2 cellular contexts compared by ENCODE assay signal in the genomic region with DNA sequence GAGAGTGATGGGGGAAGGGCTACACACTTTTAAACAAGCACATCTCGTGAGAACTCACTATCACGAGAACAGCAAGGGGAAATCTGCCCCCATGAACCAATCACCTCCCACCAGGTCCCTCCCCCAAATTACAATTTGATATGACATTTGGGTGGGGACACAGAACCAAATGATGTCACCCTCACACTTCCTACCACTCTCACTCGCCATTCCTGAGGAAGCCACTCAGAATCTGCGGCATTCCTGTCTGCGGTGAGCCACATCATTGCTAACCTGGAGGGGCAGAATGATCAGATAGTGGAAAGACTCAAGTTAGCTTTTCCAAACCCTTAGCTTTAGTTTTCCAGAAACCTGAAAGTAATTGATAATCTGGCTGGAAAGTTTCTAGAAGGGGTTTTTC.
TF ChIP-seq lines count a peak whose summit lies in the region.

No MANE protein-coding gene starts in this region.

TF ChIP-seq in GM23338, 12 proteins besides CTCF, POLR2A, EP300 and RAD21 (continued from another document):
- TF ChIP-seq, protein P1, sequence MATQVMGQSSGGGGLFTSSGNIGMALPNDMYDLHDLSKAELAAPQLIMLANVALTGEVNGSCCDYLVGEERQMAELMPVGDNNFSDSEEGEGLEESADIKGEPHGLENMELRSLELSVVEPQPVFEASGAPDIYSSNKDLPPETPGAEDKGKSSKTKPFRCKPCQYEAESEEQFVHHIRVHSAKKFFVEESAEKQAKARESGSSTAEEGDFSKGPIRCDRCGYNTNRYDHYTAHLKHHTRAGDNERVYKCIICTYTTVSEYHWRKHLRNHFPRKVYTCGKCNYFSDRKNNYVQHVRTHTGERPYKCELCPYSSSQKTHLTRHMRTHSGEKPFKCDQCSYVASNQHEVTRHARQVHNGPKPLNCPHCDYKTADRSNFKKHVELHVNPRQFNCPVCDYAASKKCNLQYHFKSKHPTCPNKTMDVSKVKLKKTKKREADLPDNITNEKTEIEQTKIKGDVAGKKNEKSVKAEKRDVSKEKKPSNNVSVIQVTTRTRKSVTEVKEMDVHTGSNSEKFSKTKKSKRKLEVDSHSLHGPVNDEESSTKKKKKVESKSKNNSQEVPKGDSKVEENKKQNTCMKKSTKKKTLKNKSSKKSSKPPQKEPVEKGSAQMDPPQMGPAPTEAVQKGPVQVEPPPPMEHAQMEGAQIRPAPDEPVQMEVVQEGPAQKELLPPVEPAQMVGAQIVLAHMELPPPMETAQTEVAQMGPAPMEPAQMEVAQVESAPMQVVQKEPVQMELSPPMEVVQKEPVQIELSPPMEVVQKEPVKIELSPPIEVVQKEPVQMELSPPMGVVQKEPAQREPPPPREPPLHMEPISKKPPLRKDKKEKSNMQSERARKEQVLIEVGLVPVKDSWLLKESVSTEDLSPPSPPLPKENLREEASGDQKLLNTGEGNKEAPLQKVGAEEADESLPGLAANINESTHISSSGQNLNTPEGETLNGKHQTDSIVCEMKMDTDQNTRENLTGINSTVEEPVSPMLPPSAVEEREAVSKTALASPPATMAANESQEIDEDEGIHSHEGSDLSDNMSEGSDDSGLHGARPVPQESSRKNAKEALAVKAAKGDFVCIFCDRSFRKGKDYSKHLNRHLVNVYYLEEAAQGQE (IDR thresholded peaks at IDR 0.05; ENCODE audit: unreplicated experiment), result no peak
- TF ChIP-seq EZH2 (IDR thresholded peaks at IDR 0.05; ENCODE audit: low read depth, unreplicated experiment), result no peak
- no peak for TF ChIP-seq EZH2phosphoT487 (IDR thresholded peaks at IDR 0.05; ENCODE audit: unreplicated experiment)
- TF ChIP-seq, protein P2, sequence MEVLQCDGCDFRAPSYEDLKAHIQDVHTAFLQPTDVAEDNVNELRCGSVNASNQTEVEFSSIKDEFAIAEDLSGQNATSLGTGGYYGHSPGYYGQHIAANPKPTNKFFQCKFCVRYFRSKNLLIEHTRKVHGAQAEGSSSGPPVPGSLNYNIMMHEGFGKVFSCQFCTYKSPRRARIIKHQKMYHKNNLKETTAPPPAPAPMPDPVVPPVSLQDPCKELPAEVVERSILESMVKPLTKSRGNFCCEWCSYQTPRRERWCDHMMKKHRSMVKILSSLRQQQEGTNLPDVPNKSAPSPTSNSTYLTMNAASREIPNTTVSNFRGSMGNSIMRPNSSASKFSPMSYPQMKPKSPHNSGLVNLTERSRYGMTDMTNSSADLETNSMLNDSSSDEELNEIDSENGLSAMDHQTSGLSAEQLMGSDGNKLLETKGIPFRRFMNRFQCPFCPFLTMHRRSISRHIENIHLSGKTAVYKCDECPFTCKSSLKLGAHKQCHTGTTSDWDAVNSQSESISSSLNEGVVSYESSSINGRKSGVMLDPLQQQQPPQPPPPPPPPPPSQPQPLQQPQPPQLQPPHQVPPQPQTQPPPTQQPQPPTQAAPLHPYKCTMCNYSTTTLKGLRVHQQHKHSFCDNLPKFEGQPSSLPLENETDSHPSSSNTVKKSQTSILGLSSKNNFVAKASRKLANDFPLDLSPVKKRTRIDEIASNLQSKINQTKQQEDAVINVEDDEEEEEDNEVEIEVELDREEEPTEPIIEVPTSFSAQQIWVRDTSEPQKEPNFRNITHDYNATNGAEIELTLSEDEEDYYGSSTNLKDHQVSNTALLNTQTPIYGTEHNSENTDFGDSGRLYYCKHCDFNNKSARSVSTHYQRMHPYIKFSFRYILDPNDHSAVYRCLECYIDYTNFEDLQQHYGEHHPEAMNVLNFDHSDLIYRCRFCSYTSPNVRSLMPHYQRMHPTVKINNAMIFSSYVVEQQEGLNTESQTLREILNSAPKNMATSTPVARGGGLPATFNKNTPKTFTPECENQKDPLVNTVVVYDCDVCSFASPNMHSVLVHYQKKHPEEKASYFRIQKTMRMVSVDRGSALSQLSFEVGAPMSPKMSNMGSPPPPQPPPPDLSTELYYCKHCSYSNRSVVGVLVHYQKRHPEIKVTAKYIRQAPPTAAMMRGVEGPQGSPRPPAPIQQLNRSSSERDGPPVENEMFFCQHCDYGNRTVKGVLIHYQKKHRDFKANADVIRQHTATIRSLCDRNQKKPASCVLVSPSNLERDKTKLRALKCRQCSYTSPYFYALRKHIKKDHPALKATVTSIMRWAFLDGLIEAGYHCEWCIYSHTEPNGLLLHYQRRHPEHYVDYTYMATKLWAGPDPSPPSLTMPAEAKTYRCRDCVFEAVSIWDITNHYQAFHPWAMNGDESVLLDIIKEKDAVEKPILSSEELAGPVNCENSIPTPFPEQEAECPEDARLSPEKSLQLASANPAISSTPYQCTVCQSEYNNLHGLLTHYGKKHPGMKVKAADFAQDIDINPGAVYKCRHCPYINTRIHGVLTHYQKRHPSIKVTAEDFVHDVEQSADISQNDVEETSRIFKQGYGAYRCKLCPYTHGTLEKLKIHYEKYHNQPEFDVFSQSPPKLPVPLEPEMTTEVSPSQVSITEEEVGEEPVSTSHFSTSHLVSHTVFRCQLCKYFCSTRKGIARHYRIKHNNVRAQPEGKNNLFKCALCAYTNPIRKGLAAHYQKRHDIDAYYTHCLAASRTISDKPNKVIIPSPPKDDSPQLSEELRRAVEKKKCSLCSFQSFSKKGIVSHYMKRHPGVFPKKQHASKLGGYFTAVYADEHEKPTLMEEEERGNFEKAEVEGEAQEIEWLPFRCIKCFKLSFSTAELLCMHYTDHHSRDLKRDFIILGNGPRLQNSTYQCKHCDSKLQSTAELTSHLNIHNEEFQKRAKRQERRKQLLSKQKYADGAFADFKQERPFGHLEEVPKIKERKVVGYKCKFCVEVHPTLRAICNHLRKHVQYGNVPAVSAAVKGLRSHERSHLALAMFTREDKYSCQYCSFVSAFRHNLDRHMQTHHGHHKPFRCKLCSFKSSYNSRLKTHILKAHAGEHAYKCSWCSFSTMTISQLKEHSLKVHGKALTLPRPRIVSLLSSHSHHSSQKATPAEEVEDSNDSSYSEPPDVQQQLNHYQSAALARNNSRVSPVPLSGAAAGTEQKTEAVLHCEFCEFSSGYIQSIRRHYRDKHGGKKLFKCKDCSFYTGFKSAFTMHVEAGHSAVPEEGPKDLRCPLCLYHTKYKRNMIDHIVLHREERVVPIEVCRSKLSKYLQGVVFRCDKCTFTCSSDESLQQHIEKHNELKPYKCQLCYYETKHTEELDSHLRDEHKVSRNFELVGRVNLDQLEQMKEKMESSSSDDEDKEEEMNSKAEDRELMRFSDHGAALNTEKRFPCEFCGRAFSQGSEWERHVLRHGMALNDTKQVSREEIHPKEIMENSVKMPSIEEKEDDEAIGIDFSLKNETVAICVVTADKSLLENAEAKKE (CRISPR knock-in tag; IDR thresholded peaks at IDR 0.05), result no peak
- no peak for TF ChIP-seq NANOG (IDR thresholded peaks at IDR 0.05; ENCODE audit: borderline replicate concordance)
- no peak for TF ChIP-seq JUNB (IDR thresholded peaks at IDR 0.05; ENCODE audit: unreplicated experiment)
- TF ChIP-seq, protein P3, sequence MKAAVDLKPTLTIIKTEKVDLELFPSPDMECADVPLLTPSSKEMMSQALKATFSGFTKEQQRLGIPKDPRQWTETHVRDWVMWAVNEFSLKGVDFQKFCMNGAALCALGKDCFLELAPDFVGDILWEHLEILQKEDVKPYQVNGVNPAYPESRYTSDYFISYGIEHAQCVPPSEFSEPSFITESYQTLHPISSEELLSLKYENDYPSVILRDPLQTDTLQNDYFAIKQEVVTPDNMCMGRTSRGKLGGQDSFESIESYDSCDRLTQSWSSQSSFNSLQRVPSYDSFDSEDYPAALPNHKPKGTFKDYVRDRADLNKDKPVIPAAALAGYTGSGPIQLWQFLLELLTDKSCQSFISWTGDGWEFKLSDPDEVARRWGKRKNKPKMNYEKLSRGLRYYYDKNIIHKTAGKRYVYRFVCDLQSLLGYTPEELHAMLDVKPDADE (IDR thresholded peaks at IDR 0.05), result no peak

TF ChIP-seq in WTC11, 78 proteins besides CTCF, POLR2A, EP300 and RAD21 (continued from another document):
- TF ChIP-seq, protein P4, sequence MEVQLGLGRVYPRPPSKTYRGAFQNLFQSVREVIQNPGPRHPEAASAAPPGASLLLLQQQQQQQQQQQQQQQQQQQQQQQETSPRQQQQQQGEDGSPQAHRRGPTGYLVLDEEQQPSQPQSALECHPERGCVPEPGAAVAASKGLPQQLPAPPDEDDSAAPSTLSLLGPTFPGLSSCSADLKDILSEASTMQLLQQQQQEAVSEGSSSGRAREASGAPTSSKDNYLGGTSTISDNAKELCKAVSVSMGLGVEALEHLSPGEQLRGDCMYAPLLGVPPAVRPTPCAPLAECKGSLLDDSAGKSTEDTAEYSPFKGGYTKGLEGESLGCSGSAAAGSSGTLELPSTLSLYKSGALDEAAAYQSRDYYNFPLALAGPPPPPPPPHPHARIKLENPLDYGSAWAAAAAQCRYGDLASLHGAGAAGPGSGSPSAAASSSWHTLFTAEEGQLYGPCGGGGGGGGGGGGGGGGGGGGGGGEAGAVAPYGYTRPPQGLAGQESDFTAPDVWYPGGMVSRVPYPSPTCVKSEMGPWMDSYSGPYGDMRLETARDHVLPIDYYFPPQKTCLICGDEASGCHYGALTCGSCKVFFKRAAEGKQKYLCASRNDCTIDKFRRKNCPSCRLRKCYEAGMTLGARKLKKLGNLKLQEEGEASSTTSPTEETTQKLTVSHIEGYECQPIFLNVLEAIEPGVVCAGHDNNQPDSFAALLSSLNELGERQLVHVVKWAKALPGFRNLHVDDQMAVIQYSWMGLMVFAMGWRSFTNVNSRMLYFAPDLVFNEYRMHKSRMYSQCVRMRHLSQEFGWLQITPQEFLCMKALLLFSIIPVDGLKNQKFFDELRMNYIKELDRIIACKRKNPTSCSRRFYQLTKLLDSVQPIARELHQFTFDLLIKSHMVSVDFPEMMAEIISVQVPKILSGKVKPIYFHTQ (CRISPR knock-in tag; IDR thresholded peaks at IDR 0.05), result no peak
- no peak for TF ChIP-seq TEAD4 (CRISPR knock-in tag; IDR thresholded peaks at IDR 0.05)
- TF ChIP-seq, protein P5, sequence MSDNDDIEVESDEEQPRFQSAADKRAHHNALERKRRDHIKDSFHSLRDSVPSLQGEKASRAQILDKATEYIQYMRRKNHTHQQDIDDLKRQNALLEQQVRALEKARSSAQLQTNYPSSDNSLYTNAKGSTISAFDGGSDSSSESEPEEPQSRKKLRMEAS (CRISPR knock-in tag; IDR thresholded peaks at IDR 0.05), result no peak
- no peak for TF ChIP-seq IRF2 (CRISPR knock-in tag; IDR thresholded peaks at IDR 0.05; ENCODE audit: borderline replicate concordance, low read depth)
- TF ChIP-seq TCF7 (CRISPR knock-in tag; IDR thresholded peaks at IDR 0.05; ENCODE audit: low read depth), result no peak
- no peak for TF ChIP-seq TP53 (CRISPR knock-in tag; IDR thresholded peaks at IDR 0.05)
- TF ChIP-seq, protein P6, sequence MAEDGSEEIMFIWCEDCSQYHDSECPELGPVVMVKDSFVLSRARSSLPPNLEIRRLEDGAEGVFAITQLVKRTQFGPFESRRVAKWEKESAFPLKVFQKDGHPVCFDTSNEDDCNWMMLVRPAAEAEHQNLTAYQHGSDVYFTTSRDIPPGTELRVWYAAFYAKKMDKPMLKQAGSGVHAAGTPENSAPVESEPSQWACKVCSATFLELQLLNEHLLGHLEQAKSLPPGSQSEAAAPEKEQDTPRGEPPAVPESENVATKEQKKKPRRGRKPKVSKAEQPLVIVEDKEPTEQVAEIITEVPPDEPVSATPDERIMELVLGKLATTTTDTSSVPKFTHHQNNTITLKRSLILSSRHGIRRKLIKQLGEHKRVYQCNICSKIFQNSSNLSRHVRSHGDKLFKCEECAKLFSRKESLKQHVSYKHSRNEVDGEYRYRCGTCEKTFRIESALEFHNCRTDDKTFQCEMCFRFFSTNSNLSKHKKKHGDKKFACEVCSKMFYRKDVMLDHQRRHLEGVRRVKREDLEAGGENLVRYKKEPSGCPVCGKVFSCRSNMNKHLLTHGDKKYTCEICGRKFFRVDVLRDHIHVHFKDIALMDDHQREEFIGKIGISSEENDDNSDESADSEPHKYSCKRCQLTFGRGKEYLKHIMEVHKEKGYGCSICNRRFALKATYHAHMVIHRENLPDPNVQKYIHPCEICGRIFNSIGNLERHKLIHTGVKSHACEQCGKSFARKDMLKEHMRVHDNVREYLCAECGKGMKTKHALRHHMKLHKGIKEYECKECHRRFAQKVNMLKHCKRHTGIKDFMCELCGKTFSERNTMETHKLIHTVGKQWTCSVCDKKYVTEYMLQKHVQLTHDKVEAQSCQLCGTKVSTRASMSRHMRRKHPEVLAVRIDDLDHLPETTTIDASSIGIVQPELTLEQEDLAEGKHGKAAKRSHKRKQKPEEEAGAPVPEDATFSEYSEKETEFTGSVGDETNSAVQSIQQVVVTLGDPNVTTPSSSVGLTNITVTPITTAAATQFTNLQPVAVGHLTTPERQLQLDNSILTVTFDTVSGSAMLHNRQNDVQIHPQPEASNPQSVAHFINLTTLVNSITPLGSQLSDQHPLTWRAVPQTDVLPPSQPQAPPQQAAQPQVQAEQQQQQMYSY (CRISPR knock-in tag; IDR thresholded peaks at IDR 0.05), result no peak
- TF ChIP-seq, protein P7, sequence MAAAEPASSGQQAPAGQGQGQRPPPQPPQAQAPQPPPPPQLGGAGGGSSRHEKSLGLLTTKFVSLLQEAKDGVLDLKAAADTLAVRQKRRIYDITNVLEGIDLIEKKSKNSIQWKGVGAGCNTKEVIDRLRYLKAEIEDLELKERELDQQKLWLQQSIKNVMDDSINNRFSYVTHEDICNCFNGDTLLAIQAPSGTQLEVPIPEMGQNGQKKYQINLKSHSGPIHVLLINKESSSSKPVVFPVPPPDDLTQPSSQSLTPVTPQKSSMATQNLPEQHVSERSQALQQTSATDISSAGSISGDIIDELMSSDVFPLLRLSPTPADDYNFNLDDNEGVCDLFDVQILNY (CRISPR knock-in tag; IDR thresholded peaks at IDR 0.05), result no peak
- no peak for TF ChIP-seq CREM (CRISPR knock-in tag; IDR thresholded peaks at IDR 0.05)
- TF ChIP-seq JAZF1 (CRISPR knock-in tag; IDR thresholded peaks at IDR 0.05), result no peak
- TF ChIP-seq FOXP1 (CRISPR knock-in tag; IDR thresholded peaks at IDR 0.05; ENCODE audit: borderline replicate concordance), result no peak
TF ChIP-seq in WTC11: peak in this region for 0.
